In genomic region chr3:140160553-140160952, GRCh38 we compare ENCODE assay signal across 20 cellular contexts.
"Had no signal": no experiment of that assay in that cellular context is flagged by ENCODE, and none has a peak within 500 bp of the region (broad histone marks: within the 10 kb centered on the region; RNA-seq: fewer than 3 reads in every experiment).

No MANE protein-coding gene starts in this region.

- H3K9me3 ChIP-seq: esophagus squamous epithelium, ovary, prostate gland, thyroid gland had no signal

- H3K36me3 ChIP-seq: esophagus squamous epithelium, heart left ventricle, ovary, prostate gland, thyroid gland had no signal

- H3K4me1 ChIP-seq: esophagus squamous epithelium, heart left ventricle, prostate gland, thyroid gland had no signal

- H3K27me3 ChIP-seq: esophagus squamous epithelium, heart left ventricle, ovary, thyroid gland had no signal

- ATAC-seq: activated T-cell treated with anti-CD3 and anti-CD28 coated beads, Interleukin-2, amount 50 U/mL, for 72 hours; heart left ventricle; left ventricle myocardium superior; natural killer cell; stimulated activated naive CD8-positive, alpha-beta T cell treated with anti-CD3 and anti-CD28 coated beads, Interleukin-15, Interleukin-2, amounts not matched to agents 100 U/mL and 50 U/mL, for 24 hours had no signal

- H3K27ac ChIP-seq: esophagus squamous epithelium, heart left ventricle, ovary, prostate gland, thyroid gland had no signal

- H3K4me3 ChIP-seq: esophagus squamous epithelium, heart left ventricle, ovary, prostate gland, thyroid gland had no signal

- DNase-seq: activated CD4-positive, alpha-beta memory T cell treated with anti-CD3 and anti-CD28 coated beads, Interleukin-2, amount 10 ng/mL, durations not matched to agents 7 days and 5 days; activated CD4-positive, alpha-beta T cell treated with anti-CD3 and anti-CD28 coated beads for 48 hours; activated effector memory CD4-positive, alpha-beta T cell treated with Interleukin-2 at 50 U/mL for 16 hours; activated naive CD4-positive, alpha-beta T cell treated with anti-CD3 and anti-CD28 coated beads for 36 hours; activated naive CD8-positive, alpha-beta T cell treated with anti-CD3 and anti-CD28 coated beads, Interleukin-2, amount 10 ng/mL, durations not matched to agents 7 days and 5 days; activated T-cell treated with anti-CD3 and anti-CD28 coated beads, Interleukin-2, amount 50 U/mL, for 72 hours; amniotic stem cell; cortex of kidney; endodermal cell; esophagus squamous epithelium; heart left ventricle; left ventricle myocardium superior; midbrain; natural killer cell; ovary; stimulated activated CD4-positive, alpha-beta T cell treated with anti-CD3 and anti-CD28 coated beads, Interleukin-12 subunit alpha, Interleukin-12 subunit beta, amount 100 ng/mL, for 4 hours; stimulated activated CD4-positive, alpha-beta T cell treated with anti-CD3 and anti-CD28 coated beads, Interleukin-4, amount 100 ng/mL, for 4 hours; stimulated activated naive CD8-positive, alpha-beta T cell treated with anti-CD3 and anti-CD28 coated beads, Interleukin-15, Interleukin-2, amounts not matched to agents 100 U/mL and 50 U/mL, for 24 hours; thyroid gland had no signal
